In the genomic region with DNA sequence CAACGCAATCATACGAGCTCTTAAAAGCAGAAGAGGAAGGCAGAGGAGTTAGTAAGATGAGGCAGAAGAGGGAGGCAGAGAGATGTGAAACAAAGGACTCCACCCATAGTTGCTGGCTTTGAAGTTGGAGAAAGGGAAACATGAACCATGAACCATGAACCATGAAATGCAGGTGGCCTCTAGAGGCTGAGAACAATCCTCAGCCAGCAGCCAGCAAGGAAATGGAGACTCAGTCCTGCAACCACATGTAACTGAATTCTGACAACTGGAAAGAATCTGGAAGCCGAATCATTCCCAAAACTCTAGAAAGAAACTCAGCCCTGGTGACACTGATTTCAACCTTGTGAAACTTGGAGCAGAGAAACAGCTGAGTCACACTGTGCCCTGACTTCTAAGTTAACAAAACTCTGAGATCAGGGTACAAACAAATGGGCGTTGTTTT, we compare ENCODE assay signal across 9 cellular contexts. TPM values are rescaled to one million over a fixed set of nuclear protein-coding genes. Genes with fewer than 3 reads are reported as not detected.
DNase-seq lines count a peak whose midpoint lies in the region; ATAC-seq and TF ChIP-seq lines count a peak whose summit lies in the region.
"Had no signal": no experiment of that assay in that cellular context is flagged by ENCODE, and none has a peak within 500 bp of the region (broad histone marks: within the 10 kb centered on the region; RNA-seq: fewer than 3 reads in every experiment).

No MANE protein-coding gene starts in this region.

- no peak overlapping the region for H3K4me3 ChIP-seq in CD4-positive, alpha-beta memory T cell (ENCODE audit: low read length in 2 of 2)
- no peak overlapping the region for H3K4me3 ChIP-seq in RWPE2 (ENCODE audit: severe bottlenecking)
- H3K4me3 ChIP-seq in fibroblast of the aortic adventitia (ENCODE audit: low read depth, low read length) = no peak overlapping the region
- no peak overlapping the region for H3K4me3 ChIP-seq in transverse colon

- in situ Hi-C loops in transverse colon (cut with MboI; ENCODE audit: low pct_ligation_motif_present in 1 of 4, low pct_unique_long_range_greater_than_20kb in 1 of 4, low sequenced_read_pairs in 3 of 4) = no loop called here

- H3K36me3 Mint-ChIP-seq in CD4-positive, alpha-beta memory T cell = peaks cover 2 to 7% of the 10 kb centered on the region in 2 donors

- no peak for TF ChIP-seq POLR2A in transverse colon (IDR thresholded peaks at IDR 0.05)

- no peak overlapping the region for H3K27ac Mint-ChIP-seq in CD4-positive, alpha-beta memory T cell

- no peak for TF ChIP-seq EP300 in transverse colon (IDR thresholded peaks at IDR 0.05; ENCODE audit: low read depth)

- peak; percentile 73 for ATAC-seq in GM18868 (IDR thresholded peaks at IDR 0.05; ENCODE audit: unreplicated experiment)
- peak; percentile 45 for ATAC-seq in HG03060 (IDR thresholded peaks at IDR 0.05; ENCODE audit: low read depth, unreplicated experiment)
- peak; percentile 22; the same call in 1 of the 3 replicates for ATAC-seq in RWPE2 (ENCODE audit: low read depth)

- no peaks in the 10 kb centered on the region for H3K9me3 ChIP-seq in CD4-positive, alpha-beta memory T cell (ENCODE audit: control insufficient read depth in 1 of 2, low read length in 2 of 2)
- no peaks in the 10 kb centered on the region for H3K9me3 ChIP-seq in RWPE2 (ENCODE audit: severe bottlenecking)
- H3K9me3 ChIP-seq in transverse colon = no peaks in the 10 kb centered on the region

- peaks cover 5% of the 10 kb centered on the region for H3K36me3 ChIP-seq in CD4-positive, alpha-beta memory T cell (ENCODE audit: insufficient read depth, low read length)
- H3K36me3 ChIP-seq in RWPE2 (ENCODE audit: low read depth) = no peaks in the 10 kb centered on the region
- H3K36me3 ChIP-seq in transverse colon = no peaks in the 10 kb centered on the region

- H3K4me1 Mint-ChIP-seq in CD4-positive, alpha-beta memory T cell = peaks cover 27 to 47% (median 31%) of the 10 kb centered on the region in 4 donors

- peak overlapping the region; percentile 23 for H3K27ac ChIP-seq in CD4-positive, alpha-beta memory T cell (ENCODE audit: low read depth, low read length)
- H3K27ac ChIP-seq in RWPE2 (ENCODE audit: poor library complexity, severe bottlenecking) (peak overlapping the region; percentile 59), transverse colon (peak overlapping the region; percentile 59 to 75 (median 73))
- H3K27ac ChIP-seq: parathyroid adenoma had no signal

- peaks cover 59% of the 10 kb centered on the region for H3K4me1 ChIP-seq in CD4-positive, alpha-beta memory T cell (ENCODE audit: insufficient read depth, low read length)
- H3K4me1 ChIP-seq in RWPE2 (ENCODE audit: insufficient read depth, poor library complexity, severe bottlenecking) (peaks cover 27% of the 10 kb centered on the region), transverse colon (peaks cover 10 to 46% (median 23%) of the 10 kb centered on the region in 4 donors)
- H3K4me1 ChIP-seq: parathyroid adenoma had no signal

- H3K4me3 Mint-ChIP-seq in CD4-positive, alpha-beta memory T cell = no peak overlapping the region

- no peaks in the 10 kb centered on the region for H3K27me3 ChIP-seq in CD4-positive, alpha-beta memory T cell (ENCODE audit: insufficient read depth, low read length)
- H3K27me3 ChIP-seq in RWPE2 (ENCODE audit: insufficient read depth, poor library complexity, severe bottlenecking) (no peaks in the 10 kb centered on the region), transverse colon (no peaks in the 10 kb centered on the region)

- WGBS in transverse colon (ENCODE audit: low coverage in 1 of 2), 2 donors = 32 to 36% methylated on average over 2 to 4 of the region's 4 CpGs

- intact Hi-C loops in CD4-positive, alpha-beta memory T cell (cut with micrococcal nuclease) = loop anchor here (1.0 to 2.0 kb wide), 4 partner anchors 9 to 92 kb away; no protein-coding TSS in a partner anchor
- intact Hi-C loops in transverse colon (cut with DNase I; ENCODE audit: low total_unique reads) = no loop called here

- no peaks in the 10 kb centered on the region for H3K9me3 Mint-ChIP-seq in CD4-positive, alpha-beta memory T cell

- CTCF ChIA-PET in CD4-positive, alpha-beta memory T cell (lab: Charles Lee; ENCODE audit: partially characterized antibody) = interaction anchor here (0.7 to 3.5 kb wide), 15 partner anchors 10 to 92 kb away, joined by 3 to 52 read pairs (median 5); partner anchors contain the start of gene DIPK1A

- POLR2A ChIA-PET in CD4-positive, alpha-beta memory T cell (lab: Charles Lee; ENCODE audit: partially characterized antibody) = interaction anchor here (0.6 to 4.6 kb wide), 7 partner anchors 10 to 128 kb away, joined by 3 to 48 read pairs (median 4); partner anchors contain the start of genes DIPK1A and MTF2

- TF ChIP-seq CTCF in RWPE2 (IDR thresholded peaks at IDR 0.05; ENCODE audit: poor library complexity, severe bottlenecking) (no peak), fibroblast of the aortic adventitia (IDR thresholded peaks at IDR 0.05; ENCODE audit: insufficient read depth, low read length) (no peak), transverse colon (IDR thresholded peaks at IDR 0.05) (peak in 1 of 5 experiments; percentile 19)

- peak in 4 of 5 donors; percentile 33 to 47 (median 39) for DNase-seq in CD4-positive, alpha-beta memory T cell
- no peak for DNase-seq in RWPE2 (ENCODE audit: low spot score)
- DNase-seq in fibroblast of the aortic adventitia (ENCODE audit: low read depth) = peak; percentile 75
- peak; percentile 48 for DNase-seq in transverse colon
- DNase-seq in NCI-H146 (lab: John Stamatoyannopoulos, UW) = no peak
- no peak for DNase-seq in NCI-H748 treated with DMSO at 0.1 percent for 48 hours (lab: John Stamatoyannopoulos, UW)

- no peaks in the 10 kb centered on the region for H3K27me3 Mint-ChIP-seq in CD4-positive, alpha-beta memory T cell

RNA-seq across cellular contexts. Expression of gene DIPK1A, which starts 10.1 kb away (rescaled TPM):
- total RNA-seq in CD4-positive, alpha-beta memory T cell = 10 to 100 TPM; 14.5 to 15.8 TPM
- 10 to 100 TPM; 24.0 to 29.1 TPM for polyA plus RNA-seq in CD4-positive, alpha-beta memory T cell
- total RNA-seq in fibroblast of the aortic adventitia (ENCODE audit: low replicate concordance) = 17.1 and 19.0 TPM in 2 replicates
- 10 to 100 TPM in 2 of 4 donors, 1 to 10 TPM in 2; 6.0 to 17.9 (median 11.2) TPM for total RNA-seq in transverse colon

Comparison
In these comparisons a context has a peak if more than half of its experiments do, and no peak if none do; other contexts are left out.
1. DNase-seq: peak in CD4-positive, alpha-beta memory T cell (4 of 5), fibroblast of the aortic adventitia (single experiment) and transverse colon (single experiment); none in RWPE2 (single experiment), NCI-H146 (single experiment) and NCI-H748 treated with DMSO at 0.1 percent for 48 hours (single experiment).
2. H3K27ac ChIP-seq: peak in every context shown above with its lines; median percentile 73 in transverse colon; 59 in RWPE2; 23 in CD4-positive, alpha-beta memory T cell.
3. ATAC-seq: peak in every context shown above with its lines; median percentile 73 in GM18868; 45 in HG03060; 22 in RWPE2.